In genomic region chr7:80749270-80749669, GRCh38 we compare ENCODE assay signal across 11 cellular contexts.
"Had no signal": no experiment of that assay in that cellular context is flagged by ENCODE, and none has a peak within 500 bp of the region (broad histone marks: within the 10 kb centered on the region; RNA-seq: fewer than 3 reads in every experiment).

No MANE protein-coding gene starts in this region.

- H3K9ac ChIP-seq: SK-N-SH had no signal

- H3K36me3 ChIP-seq: tibial nerve had no signal

- H3K27me3 ChIP-seq: heart right ventricle, tibial nerve had no signal

- H3K4me1 ChIP-seq: heart right ventricle had no signal

- H3K4me3 ChIP-seq: heart right ventricle had no signal

- DNase-seq: activated CD4-positive, alpha-beta memory T cell treated with anti-CD3 and anti-CD28 coated beads for 36 hours; activated naive CD4-positive, alpha-beta T cell; activated T-cell treated with anti-CD3 and anti-CD28 coated beads, Interleukin-2, amount 50 U/mL, for 72 hours; foreskin melanocyte; heart right ventricle; SK-N-SH; T-helper 1 cell had no signal

- H3K4me3 Mint-ChIP-seq: activated CD4-positive, alpha-beta memory T cell treated with anti-CD3 and anti-CD28 coated beads for 36 hours; activated T-cell treated with anti-CD3 and anti-CD28 coated beads, Interleukin-2, amount 50 U/mL, for 72 hours; dendritic cell treated with granulocyte-macrophage colony-stimulating factor and Interleukin-4, amounts not matched to agents 40 ng/mL and 50 ng/mL, for 4 days had no signal

- H3K27me3 Mint-ChIP-seq: activated CD4-positive, alpha-beta memory T cell treated with anti-CD3 and anti-CD28 coated beads for 36 hours; brain; dendritic cell treated with granulocyte-macrophage colony-stimulating factor and Interleukin-4, amounts not matched to agents 40 ng/mL and 50 ng/mL, for 4 days had no signal

- H3K36me3 Mint-ChIP-seq: activated CD4-positive, alpha-beta memory T cell treated with anti-CD3 and anti-CD28 coated beads for 36 hours had no signal

- ATAC-seq: activated T-cell treated with anti-CD3 and anti-CD28 coated beads, Interleukin-2, amount 50 U/mL, for 72 hours; heart right ventricle had no signal

- H3K9me3 ChIP-seq: heart right ventricle, SK-N-SH, tibial nerve had no signal

- H3K27ac Mint-ChIP-seq: activated CD4-positive, alpha-beta memory T cell treated with anti-CD3 and anti-CD28 coated beads for 36 hours; activated T-cell treated with anti-CD3 and anti-CD28 coated beads, Interleukin-2, amount 50 U/mL, for 72 hours; dendritic cell treated with granulocyte-macrophage colony-stimulating factor and Interleukin-4, amounts not matched to agents 40 ng/mL and 50 ng/mL, for 4 days had no signal

- H3K27ac ChIP-seq: heart right ventricle, VCaP had no signal

- H3K9me3 Mint-ChIP-seq: dendritic cell treated with granulocyte-macrophage colony-stimulating factor and Interleukin-4, amounts not matched to agents 40 ng/mL and 50 ng/mL, for 4 days had no signal
